1 cellular context compared by ENCODE assay signal in genomic region chr20:3679749-3680700, GRCh38.
TF ChIP-seq lines count a peak whose summit lies in the region.

No MANE protein-coding gene starts in this region.

TF ChIP-seq in WTC11, 78 proteins besides CTCF, POLR2A, EP300 and RAD21 (continued from another document):
- TF ChIP-seq MLX (CRISPR knock-in tag; IDR thresholded peaks at IDR 0.05), result no peak
